19 cellular contexts compared by ENCODE assay signal in genomic region chr12:120352117-120352516, GRCh38. TPM values are rescaled to one million over a fixed set of nuclear protein-coding genes. Genes with fewer than 3 reads are reported as not detected.
DNase-seq lines count a peak whose midpoint lies in the region; ATAC-seq and TF ChIP-seq lines count a peak whose summit lies in the region.
"Had no signal": no experiment of that assay in that cellular context is flagged by ENCODE, and none has a peak within 500 bp of the region (broad histone marks: within the 10 kb centered on the region; RNA-seq: fewer than 3 reads in every experiment).

No MANE protein-coding gene starts in this region.

- no peak for TF ChIP-seq CTCF in RWPE2 (IDR thresholded peaks at IDR 0.05; ENCODE audit: poor library complexity, severe bottlenecking)
- TF ChIP-seq CTCF in fibroblast of lung (conservative IDR thresholded peaks at IDR 0.05 in 1 of 2, IDR thresholded peaks at IDR 0.05 in 1 of 2; ENCODE audit: low read depth in 1 of 2, low read length in 2 of 2), result no peak
- TF ChIP-seq CTCF in smooth muscle cell (IDR thresholded peaks at IDR 0.05; ENCODE audit: borderline replicate concordance, insufficient read depth, poor library complexity, severe bottlenecking), result no peak

- H3K4me1 ChIP-seq in RWPE2 (ENCODE audit: insufficient read depth, poor library complexity, severe bottlenecking), result no peaks in the 10 kb centered on the region
- H3K4me1 ChIP-seq in fibroblast of lung (ENCODE audit: control insufficient read depth, extremely low read depth, insufficient read depth, low read length), result no peaks in the 10 kb centered on the region
- H3K4me1 ChIP-seq in smooth muscle cell (ENCODE audit: low read depth), result peaks cover 3% of the 10 kb centered on the region
- H3K4me1 ChIP-seq: left lung had no signal

- no peaks in the 10 kb centered on the region for H3K4me1 Mint-ChIP-seq in activated CD8-positive, alpha-beta memory T cell treated with anti-CD3 and anti-CD28 coated beads, Interleukin-2, amount 10 ng/mL, durations not matched to agents 7 days and 5 days
- H3K4me1 Mint-ChIP-seq: activated CD4-positive, alpha-beta memory T cell treated with anti-CD3 and anti-CD28 coated beads, Interleukin-2, amount 10 ng/mL, durations not matched to agents 7 days and 5 days had no signal

- H3K4me3 ChIP-seq in RWPE2 (ENCODE audit: severe bottlenecking), result no peak overlapping the region
- H3K4me3 ChIP-seq in fibroblast of lung (replicated peaks in 1 of 4; ENCODE audit: control extremely low read depth in 1 of 4, insufficient read depth in 1 of 4, low read depth in 3 of 4, low read length in 4 of 4), result no peak overlapping the region
- H3K4me3 ChIP-seq in smooth muscle cell, result no peak overlapping the region
- H3K4me3 ChIP-seq: adrenal gland, left lung, skin epidermis, upper lobe of right lung had no signal

- no peaks in the 10 kb centered on the region for H3K9me3 Mint-ChIP-seq in activated CD8-positive, alpha-beta memory T cell treated with anti-CD3 and anti-CD28 coated beads, Interleukin-2, amount 10 ng/mL, durations not matched to agents 7 days and 5 days (ENCODE audit: low read depth)
- H3K9me3 Mint-ChIP-seq: activated CD4-positive, alpha-beta memory T cell treated with anti-CD3 and anti-CD28 coated beads, Interleukin-2, amount 10 ng/mL, durations not matched to agents 7 days and 5 days had no signal

- H3K27ac Mint-ChIP-seq in activated CD8-positive, alpha-beta memory T cell treated with anti-CD3 and anti-CD28 coated beads, Interleukin-2, amount 10 ng/mL, durations not matched to agents 7 days and 5 days, result no peak overlapping the region
- H3K27ac Mint-ChIP-seq: activated CD4-positive, alpha-beta memory T cell treated with anti-CD3 and anti-CD28 coated beads, Interleukin-2, amount 10 ng/mL, durations not matched to agents 7 days and 5 days had no signal

- H3K27ac ChIP-seq in RWPE2 (ENCODE audit: poor library complexity, severe bottlenecking) (no peak overlapping the region), fibroblast of lung (ENCODE audit: insufficient read depth, low read length) (no peak overlapping the region), smooth muscle cell (ENCODE audit: low read depth) (peak overlapping the region; percentile 60)
- H3K27ac ChIP-seq: adrenal gland, left lung, skin epidermis, upper lobe of right lung had no signal

- peak; percentile 25 for DNase-seq in NCI-H82 (lab: John Stamatoyannopoulos, UW)
- no peak for DNase-seq in NCI-H82 treated with DMSO at 0.1 percent for 48 hours (lab: John Stamatoyannopoulos, UW; ENCODE audit: unreplicated experiment)
- no peak for DNase-seq in RWPE2 (ENCODE audit: low spot score)
- DNase-seq in fibroblast of lung (ENCODE audit: low read depth in 2 of 2), result peak; percentile 29 to 75
- no peak for DNase-seq in smooth muscle cell (lab: John Stamatoyannopoulos, UW; ENCODE audit: unreplicated experiment)
- no peak for DNase-seq in activated CD8-positive, alpha-beta memory T cell treated with anti-CD3 and anti-CD28 coated beads, Interleukin-2, amount 10 ng/mL, durations not matched to agents 7 days and 5 days
- DNase-seq: activated CD4-positive, alpha-beta memory T cell treated with anti-CD3 and anti-CD28 coated beads, Interleukin-2, amount 10 ng/mL, durations not matched to agents 7 days and 5 days; adrenal gland; GF-D8; KG1; left lung; NCI-H1694; NCI-H524; OCI-M1; upper lobe of right lung had no signal

- H3K4me3 Mint-ChIP-seq in activated CD8-positive, alpha-beta memory T cell treated with anti-CD3 and anti-CD28 coated beads, Interleukin-2, amount 10 ng/mL, durations not matched to agents 7 days and 5 days, result no peak overlapping the region
- H3K4me3 Mint-ChIP-seq: activated CD4-positive, alpha-beta memory T cell treated with anti-CD3 and anti-CD28 coated beads, Interleukin-2, amount 10 ng/mL, durations not matched to agents 7 days and 5 days had no signal

- no peak overlapping the region for H3K9ac ChIP-seq in fibroblast of lung (ENCODE audit: insufficient read depth, low read length)
- no peak overlapping the region for H3K9ac ChIP-seq in smooth muscle cell (ENCODE audit: low read depth)

- H3K27me3 ChIP-seq in RWPE2 (ENCODE audit: insufficient read depth, poor library complexity, severe bottlenecking) (no peaks in the 10 kb centered on the region), fibroblast of lung (ENCODE audit: control insufficient read depth, insufficient read depth, low read length) (no peaks in the 10 kb centered on the region), smooth muscle cell (ENCODE audit: low read depth) (no peaks in the 10 kb centered on the region)
- H3K27me3 ChIP-seq: adrenal gland, left lung, upper lobe of right lung had no signal

- ATAC-seq in RWPE2 (ENCODE audit: low read depth), result 0 out of 3 replicates have a peak, but pooled peaks have one; percentile 22
- ATAC-seq in HG03196 (IDR thresholded peaks at IDR 0.05; ENCODE audit: unreplicated experiment), result no peak
- no peak for ATAC-seq in HG02678 (IDR thresholded peaks at IDR 0.05; ENCODE audit: unreplicated experiment)
- ATAC-seq in activated CD8-positive, alpha-beta memory T cell treated with anti-CD3 and anti-CD28 coated beads, Interleukin-2, amount 10 ng/mL, durations not matched to agents 7 days and 5 days, result no peak

- CTCF ChIA-PET in activated CD8-positive, alpha-beta memory T cell treated with anti-CD3 and anti-CD28 coated beads, Interleukin-2, amount 10 ng/mL, durations not matched to agents 7 days and 5 days (lab: Charles Lee), result interaction anchor here (5.2 kb wide), 1 partner anchor 78 kb away, joined by 29 read pairs; no protein-coding TSS in a partner anchor

- H3K4me2 ChIP-seq in fibroblast of lung (ENCODE audit: extremely low read depth, insufficient read depth, low read length) (no peak overlapping the region), smooth muscle cell (no peak overlapping the region)

- no peaks in the 10 kb centered on the region for H3K36me3 Mint-ChIP-seq in activated CD8-positive, alpha-beta memory T cell treated with anti-CD3 and anti-CD28 coated beads, Interleukin-2, amount 10 ng/mL, durations not matched to agents 7 days and 5 days

- no peaks in the 10 kb centered on the region for H3K36me3 ChIP-seq in RWPE2 (ENCODE audit: low read depth)
- no peaks in the 10 kb centered on the region for H3K36me3 ChIP-seq in fibroblast of lung (ENCODE audit: control insufficient read depth, insufficient read depth, low read length)
- H3K36me3 ChIP-seq in smooth muscle cell (ENCODE audit: low read depth), result no peaks in the 10 kb centered on the region
- H3K36me3 ChIP-seq: adrenal gland, left lung, upper lobe of right lung had no signal

- WGBS in smooth muscle cell (ENCODE audit: low lambda C conversion rate), result 32% methylated on average over 5 of the region's 5 CpGs

- H3K9me3 ChIP-seq in RWPE2 (ENCODE audit: severe bottlenecking), result no peaks in the 10 kb centered on the region
- H3K9me3 ChIP-seq in fibroblast of lung (ENCODE audit: control insufficient read depth, insufficient read depth, low read depth, low read length), result no peaks in the 10 kb centered on the region
- H3K9me3 ChIP-seq in smooth muscle cell (replicated peaks; ENCODE audit: low read depth), result no peaks in the 10 kb centered on the region
- H3K9me3 ChIP-seq: adrenal gland, left lung, upper lobe of right lung had no signal

- H4K20me1 ChIP-seq in fibroblast of lung (ENCODE audit: control insufficient read depth, extremely low read depth, insufficient read depth, low read length) (no peaks in the 10 kb centered on the region), smooth muscle cell (ENCODE audit: low read depth) (no peaks in the 10 kb centered on the region)

- H3K79me2 ChIP-seq in fibroblast of lung (ENCODE audit: control insufficient read depth, insufficient read depth, low read length) (no peaks in the 10 kb centered on the region), smooth muscle cell (ENCODE audit: low read depth) (no peaks in the 10 kb centered on the region)

- H2AFZ ChIP-seq in fibroblast of lung (ENCODE audit: low read length) (no peak overlapping the region), smooth muscle cell (ENCODE audit: low read depth) (peak overlapping the region; percentile 75)

- H3K27me3 Mint-ChIP-seq in activated CD8-positive, alpha-beta memory T cell treated with anti-CD3 and anti-CD28 coated beads, Interleukin-2, amount 10 ng/mL, durations not matched to agents 7 days and 5 days, result peaks cover 2% of the 10 kb centered on the region

- no peaks in the 10 kb centered on the region for H3F3A ChIP-seq in smooth muscle cell (ENCODE audit: low read depth)

RNA-seq across cellular contexts. Expression of gene MSI1, which starts 16.8 kb away (rescaled TPM):
- total RNA-seq in fibroblast of lung (under 0.01 TPM in 1 of 2 replicates, not detected in the other), smooth muscle cell (1.2 and 1.3 TPM in 2 replicates)
- polyA plus RNA-seq in fibroblast of lung (not detected in 2 replicates), smooth muscle cell (5.0 and 6.8 TPM in 2 replicates)
- 0.06 TPM in 1 of 2 replicates, not detected in the other for polyA plus RNA-seq in fibroblast of lung (2012)
- 0.11 and 0.16 TPM in 2 replicates for polyA minus RNA-seq in fibroblast of lung (ENCODE audit: low replicate concordance)
- total RNA-seq in activated CD8-positive, alpha-beta memory T cell treated with anti-CD3 and anti-CD28 coated beads, Interleukin-2, amount 10 ng/mL, durations not matched to agents 7 days and 5 days, result under 1 TPM in 1 of 2 experiments, not detected in 1; 0.07 TPM
- total RNA-seq: activated CD4-positive, alpha-beta memory T cell treated with anti-CD3 and anti-CD28 coated beads, Interleukin-2, amount 10 ng/mL, durations not matched to agents 7 days and 5 days had no signal

RNA-seq across cellular contexts. Expression of gene PLA2G1B, which starts 24.5 kb away (rescaled TPM):
- total RNA-seq in fibroblast of lung (0.51 TPM in 1 of 2 replicates, not detected in the other), smooth muscle cell (not detected in 2 replicates)
- polyA plus RNA-seq in fibroblast of lung (0.20 TPM in 1 of 2 replicates, not detected in the other), smooth muscle cell (not detected in 2 replicates)
- polyA plus RNA-seq in fibroblast of lung (2012), result 0.28 TPM in 1 of 2 replicates, not detected in the other
- polyA minus RNA-seq in fibroblast of lung (ENCODE audit: low replicate concordance), result not detected in 2 replicates
- not detected for total RNA-seq in activated CD8-positive, alpha-beta memory T cell treated with anti-CD3 and anti-CD28 coated beads, Interleukin-2, amount 10 ng/mL, durations not matched to agents 7 days and 5 days
- total RNA-seq: activated CD4-positive, alpha-beta memory T cell treated with anti-CD3 and anti-CD28 coated beads, Interleukin-2, amount 10 ng/mL, durations not matched to agents 7 days and 5 days had no signal

RNA-seq across cellular contexts. Expression of gene SIRT4, which starts 50.0 kb away (rescaled TPM):
- total RNA-seq in fibroblast of lung (2.3 and 2.5 TPM in 2 replicates), smooth muscle cell (2.7 and 4.8 TPM in 2 replicates)
- polyA plus RNA-seq in fibroblast of lung (0.53 and 1.2 TPM in 2 replicates), smooth muscle cell (5.3 and 5.5 TPM in 2 replicates)
- 0.70 and 1.2 TPM in 2 replicates for polyA plus RNA-seq in fibroblast of lung (2012)
- not detected in 2 replicates for polyA minus RNA-seq in fibroblast of lung (ENCODE audit: low replicate concordance)
- 1 to 10 TPM; 2.4 to 3.0 TPM for total RNA-seq in activated CD8-positive, alpha-beta memory T cell treated with anti-CD3 and anti-CD28 coated beads, Interleukin-2, amount 10 ng/mL, durations not matched to agents 7 days and 5 days

RNA-seq across cellular contexts. Expression of gene RNU4-1, which starts 59.1 kb away (rescaled TPM):
- total RNA-seq in fibroblast of lung (under 0.01 TPM in 2 replicates), smooth muscle cell (under 0.01 TPM in 2 replicates)
- polyA plus RNA-seq in fibroblast of lung (not detected in 2 replicates), smooth muscle cell (3.8 TPM in 1 of 2 replicates, not detected in the other)
- 194 and 235 TPM in 2 replicates for polyA plus RNA-seq in fibroblast of lung (2012)
- under 0.01 TPM in 2 replicates for polyA minus RNA-seq in fibroblast of lung (ENCODE audit: low replicate concordance)
- 1,000 to 10,000 TPM in 1 of 2 experiments, 100 to 1,000 TPM in 1; 780 to 2,122 TPM for total RNA-seq in activated CD8-positive, alpha-beta memory T cell treated with anti-CD3 and anti-CD28 coated beads, Interleukin-2, amount 10 ng/mL, durations not matched to agents 7 days and 5 days
- polyA plus RNA-seq: adrenal gland, esophagus had no signal

Comparison
In these comparisons a context has a peak if more than half of its experiments do, and no peak if none do; other contexts are left out.
1. DNase-seq: peak in NCI-H82 (single experiment) and fibroblast of lung (2 of 2); none in NCI-H82 treated with DMSO at 0.1 percent for 48 hours (single experiment), RWPE2 (single experiment), smooth muscle cell (single experiment) and activated CD8-positive, alpha-beta memory T cell treated with anti-CD3 and anti-CD28 coated beads, Interleukin-2, amount 10 ng/mL, durations not matched to agents 7 days and 5 days (single experiment).